In the genomic region with DNA sequence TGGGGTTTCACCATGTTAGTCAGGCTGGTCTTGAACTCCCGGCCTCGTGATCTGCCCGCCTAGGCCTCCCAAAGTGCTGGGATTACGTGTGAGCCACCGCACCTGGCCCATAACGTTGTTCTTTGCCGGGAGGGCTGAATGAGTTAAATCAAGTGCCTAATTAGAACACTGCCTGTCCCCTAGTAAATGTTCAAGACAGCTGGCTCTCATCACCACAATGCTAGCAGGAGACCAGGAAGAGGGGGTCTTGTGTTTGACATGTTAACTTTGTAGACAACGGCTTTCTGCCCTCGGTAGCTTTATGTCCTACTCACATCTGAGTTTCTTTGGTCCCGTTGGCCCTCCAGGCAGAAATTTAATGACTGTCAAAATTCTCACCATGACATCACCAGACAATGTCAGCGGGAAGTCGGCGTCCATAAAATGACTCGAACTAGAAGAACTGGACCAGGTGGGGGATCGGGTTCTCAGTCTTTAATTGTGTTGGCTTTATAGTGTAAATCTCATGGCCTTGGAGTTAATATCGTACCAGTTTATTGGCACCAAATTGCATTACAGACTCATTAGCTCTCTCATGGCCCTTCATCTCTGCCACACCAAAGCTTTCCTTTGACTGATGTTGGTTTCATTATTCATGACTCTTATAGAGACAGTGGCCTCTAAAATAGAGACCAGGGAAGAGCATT, we compare ENCODE assay signal across 30 cellular contexts. TPM values are rescaled to one million over a fixed set of nuclear protein-coding genes. Genes with fewer than 3 reads are reported as not detected.
A peak's percentile ranks its signal among the peaks of the same experiment; 100 is the strongest.
DNase-seq lines count a peak whose midpoint lies in the region; ATAC-seq and TF ChIP-seq lines count a peak whose summit lies in the region.
"Had no signal": no experiment of that assay in that cellular context is flagged by ENCODE, and none has a peak within 500 bp of the region (broad histone marks: within the 10 kb centered on the region; RNA-seq: fewer than 3 reads in every experiment).

No MANE protein-coding gene starts in this region.

- H3K9me3 ChIP-seq in GM23248 (ENCODE audit: low read depth) (no peaks in the 10 kb centered on the region), MG63 (peaks cover 4% of the 10 kb centered on the region), body of pancreas (no peaks in the 10 kb centered on the region)
- H3K9me3 ChIP-seq: testis, vagina had no signal

- H4K20me1 ChIP-seq in GM23248 (ENCODE audit: insufficient read depth), result no peaks in the 10 kb centered on the region

- peaks cover 30% of the 10 kb centered on the region for H3K4me1 Mint-ChIP-seq in nephron progenitor cell
- H3K4me1 Mint-ChIP-seq in WTC11, result peaks cover 5% of the 10 kb centered on the region
- H3K4me1 Mint-ChIP-seq: activated naive CD8-positive, alpha-beta T cell treated with anti-CD3 and anti-CD28 coated beads, Interleukin-2, amount 10 ng/mL, durations not matched to agents 7 days and 5 days; immature natural killer cell had no signal

- TF ChIP-seq POLR2A in erythroblast (IDR thresholded peaks at IDR 0.05; ENCODE audit: low read length) (no peak), body of pancreas (IDR thresholded peaks at IDR 0.05) (no peak)

- H3K36me3 ChIP-seq in GM23248 (ENCODE audit: low read depth) (no peaks in the 10 kb centered on the region), MG63 (no peaks in the 10 kb centered on the region), body of pancreas (replicated peaks in 1 of 2; ENCODE audit: insufficient read depth in 1 of 2, low read depth in 2 of 2) (no peaks in the 10 kb centered on the region)
- H3K36me3 ChIP-seq: SJSA1, vagina had no signal

- H3K36me3 Mint-ChIP-seq in nephron progenitor cell (ENCODE audit: low read depth) (no peaks in the 10 kb centered on the region), WTC11 (0 out of 2 replicates have a peak, but pooled peaks cover 2% of the 10 kb centered on the region)
- H3K36me3 Mint-ChIP-seq: activated naive CD8-positive, alpha-beta T cell treated with anti-CD3 and anti-CD28 coated beads, Interleukin-2, amount 10 ng/mL, durations not matched to agents 7 days and 5 days; CD14-positive monocyte; immature natural killer cell; mesothelial cell of epicardium; natural killer cell treated with Interleukin-12 subunit alpha and Interleukin-12 subunit beta and Interleukin-15 and Interleukin-18, amount 100 ng/mL, for 72 hours had no signal

- H3K9me3 Mint-ChIP-seq in nephron progenitor cell (peaks cover 19% of the 10 kb centered on the region), WTC11 (peaks cover 18% of the 10 kb centered on the region)
- H3K9me3 Mint-ChIP-seq: natural killer cell treated with Interleukin-12 subunit alpha and Interleukin-12 subunit beta and Interleukin-15 and Interleukin-18, amount 100 ng/mL, for 72 hours had no signal

- H3K79me2 ChIP-seq in GM23248 (ENCODE audit: insufficient read depth), result no peaks in the 10 kb centered on the region
- H3K79me2 ChIP-seq: hepatocyte, parathyroid adenoma had no signal

- H3K4me3 ChIP-seq in GM23248 (no peak overlapping the region), MG63 (no peak overlapping the region), coronary artery (no peak overlapping the region), body of pancreas (no peak overlapping the region)
- H3K4me3 ChIP-seq: hepatocyte, SJSA1, testis, vagina had no signal

- H3K27ac Mint-ChIP-seq in nephron progenitor cell (peak overlapping the region; percentile 75), WTC11 (no peak overlapping the region)
- H3K27ac Mint-ChIP-seq: activated CD8-positive, alpha-beta T cell treated with anti-CD3 and anti-CD28 coated beads, Interleukin-2, amount 10 ng/mL, durations not matched to agents 7 days and 5 days; activated naive CD8-positive, alpha-beta T cell treated with anti-CD3 and anti-CD28 coated beads, Interleukin-2, amount 10 ng/mL, durations not matched to agents 7 days and 5 days; CD14-positive monocyte; immature natural killer cell; mesothelial cell of epicardium; natural killer cell treated with Interleukin-12 subunit alpha and Interleukin-12 subunit beta and Interleukin-15 and Interleukin-18, amount 100 ng/mL, for 72 hours had no signal

- H3K27me3 Mint-ChIP-seq in nephron progenitor cell (ENCODE audit: low read depth, poor library complexity), result peaks cover 8% of the 10 kb centered on the region
- H3K27me3 Mint-ChIP-seq in WTC11 (ENCODE audit: low read depth), result peaks cover 2% of the 10 kb centered on the region; the same call in 1 of the 2 replicates

- TF ChIP-seq CTCF in coronary artery (IDR thresholded peaks at IDR 0.05) (no peak), nephron progenitor cell (IDR thresholded peaks at IDR 0.05) (no peak), WTC11 (IDR thresholded peaks at IDR 0.05) (no peak), body of pancreas (IDR thresholded peaks at IDR 0.05) (no peak)

- H3K4me2 ChIP-seq in GM23248 (ENCODE audit: unreplicated experiment), result no peak overlapping the region
- H3K4me2 ChIP-seq: hepatocyte had no signal

- POLR2A ChIA-PET in WTC11 (lab: Charles Lee), result no interaction called here

- intact Hi-C loops in body of pancreas (cut with DNase I), result no loop called here

- H3K4me1 ChIP-seq in GM23248 (ENCODE audit: insufficient read depth), result peaks cover under 1% of the 10 kb centered on the region; the same call in 1 of the 2 replicates
- no peaks in the 10 kb centered on the region for H3K4me1 ChIP-seq in body of pancreas
- H3K4me1 ChIP-seq: parathyroid adenoma, testis, vagina had no signal

- no peaks in the 10 kb centered on the region; the same call in 1 of the 2 replicates for H3F3A ChIP-seq in GM23248 (ENCODE audit: insufficient read depth)

- peak; percentile 42 for DNase-seq in GM23248
- peak; percentile 62 for DNase-seq in MG63
- peak; percentile 8 for DNase-seq in coronary artery (ENCODE audit: low spot score)
- no peak for DNase-seq in nephron progenitor cell
- no peak for DNase-seq in WTC11 (ENCODE audit: low spot score)
- DNase-seq in erythroblast (lab: John Stamatoyannopoulos, UW), result no peak
- DNase-seq in body of pancreas, result no peak
- DNase-seq: activated CD8-positive, alpha-beta T cell treated with anti-CD3 and anti-CD28 coated beads, Interleukin-2, amount 10 ng/mL, durations not matched to agents 7 days and 5 days; activated effector memory CD4-positive, alpha-beta T cell treated with anti-CD3 and anti-CD28 coated beads, Interleukin-2, amount 50 U/mL, for 16 hours; activated naive CD8-positive, alpha-beta T cell treated with anti-CD3 and anti-CD28 coated beads, Interleukin-2, amount 10 ng/mL, durations not matched to agents 7 days and 5 days; activated T-cell treated with anti-CD3 and anti-CD28 coated beads for 4 hours; cerebellar nuclear complex; foreskin keratinocyte; GOT3; immature natural killer cell; Kasumi-1; left ventricle myocardium superior; NCI-H1048; NCI-H2029 treated with DMSO at 0.1 percent for 48 hours; right cardiac atrium; stimulated activated CD4-positive, alpha-beta T cell treated with anti-CD3 and anti-CD28 coated beads, Interleukin-4, amount 100 ng/mL, for 4 hours; stimulated activated naive CD4-positive, alpha-beta T cell treated with Interleukin-2 at 50 U/mL for 16 hours; testis had no signal

- no peak overlapping the region for H3K9ac ChIP-seq in GM23248
- H3K9ac ChIP-seq: parathyroid adenoma had no signal

- in situ Hi-C loops in GM23248 (cut with MboI), result no loop called here

- H2AFZ ChIP-seq in GM23248, result peak overlapping the region; percentile 26; the same call in 1 of the 2 replicates
- H2AFZ ChIP-seq: hepatocyte, parathyroid adenoma had no signal

- H3K27ac ChIP-seq in GM23248 (no peak overlapping the region), coronary artery (no peak overlapping the region), body of pancreas (no peak overlapping the region)
- H3K27ac ChIP-seq: foreskin keratinocyte, hepatocyte, parathyroid adenoma, SJSA1, testis, vagina had no signal

- no peaks in the 10 kb centered on the region for H3K9me2 ChIP-seq in GM23248 (ENCODE audit: insufficient read depth)

- ATAC-seq in WTC11 (no peak), body of pancreas (no peak)
- ATAC-seq: activated CD8-positive, alpha-beta T cell treated with anti-CD3 and anti-CD28 coated beads, Interleukin-2, amount 10 ng/mL, durations not matched to agents 7 days and 5 days; foreskin keratinocyte; left ventricle myocardium superior; natural killer cell treated with Interleukin-12 subunit alpha and Interleukin-12 subunit beta and Interleukin-15 and Interleukin-18, amount 100 ng/mL, for 72 hours; right cardiac atrium had no signal

- no peak overlapping the region for H3K4me3 Mint-ChIP-seq in nephron progenitor cell
- no peak overlapping the region for H3K4me3 Mint-ChIP-seq in WTC11
- H3K4me3 Mint-ChIP-seq: activated CD8-positive, alpha-beta T cell treated with anti-CD3 and anti-CD28 coated beads, Interleukin-2, amount 10 ng/mL, durations not matched to agents 7 days and 5 days; activated naive CD8-positive, alpha-beta T cell treated with anti-CD3 and anti-CD28 coated beads, Interleukin-2, amount 10 ng/mL, durations not matched to agents 7 days and 5 days; CD14-positive monocyte; immature natural killer cell; mesothelial cell of epicardium; natural killer cell treated with Interleukin-12 subunit alpha and Interleukin-12 subunit beta and Interleukin-15 and Interleukin-18, amount 100 ng/mL, for 72 hours had no signal

- no peaks in the 10 kb centered on the region for H3K27me3 ChIP-seq in GM23248 (replicated peaks; ENCODE audit: insufficient read depth)
- no peaks in the 10 kb centered on the region for H3K27me3 ChIP-seq in MG63
- no peaks in the 10 kb centered on the region for H3K27me3 ChIP-seq in body of pancreas
- H3K27me3 ChIP-seq: foreskin keratinocyte, hepatocyte, SJSA1, testis, vagina had no signal

- CTCF ChIA-PET in WTC11 (lab: Charles Lee), result no interaction called here

- WGBS in GM23248 (ENCODE audit: low coverage in 1 of 2, low lambda C conversion rate in 2 of 2, missing lambda C conversion rate in 2 of 2), 2 experiments, result 42 to 44% methylated on average over 16 of the region's 16 CpGs
- WGBS in body of pancreas, 2 donors, result 66 to 76% methylated on average over 12 to 16 of the region's 16 CpGs

TF ChIP-seq in WTC11, 78 proteins besides CTCF, POLR2A, EP300 and RAD21:
- no peak for TF ChIP-seq GTF2I (CRISPR knock-in tag; conservative IDR thresholded peaks at IDR 0.05)
TF ChIP-seq in WTC11: peak in this region for 0.

RNA-seq across cellular contexts. Expression of gene ITPRIPL2, which starts 11.4 kb away (rescaled TPM):
- total RNA-seq in GM23248 (2014; rRNA removed; shearing (Covaris generic)), result 64.7 and 71.9 TPM in 2 replicates
- polyA plus RNA-seq in GM23248 (2016; fragmentation: Nextera tagmentation; extraction: Ambion mirVana), result 9.5 and 11.0 TPM in 2 replicates
- 18.0 and 19.0 TPM in 2 replicates for total RNA-seq in MG63 (2014; rRNA removed; shearing (Covaris generic); ENCODE audit: low replicate concordance)
- total RNA-seq in WTC11 (2021) (5.3 to 7.1 TPM (median 6.6 TPM) in 3 replicates), body of pancreas (10 to 100 TPM; 22.7 to 35.5 TPM)

RNA-seq across cellular contexts. Expression of gene COQ7, which starts 34.9 kb away (rescaled TPM):
- 9.9 and 19.7 TPM in 2 replicates for total RNA-seq in GM23248 (2014; rRNA removed; shearing (Covaris generic))
- 9.6 and 9.8 TPM in 2 replicates for polyA plus RNA-seq in GM23248 (2016; fragmentation: Nextera tagmentation; extraction: Ambion mirVana)
- 21.8 and 28.3 TPM in 2 replicates for total RNA-seq in MG63 (2014; rRNA removed; shearing (Covaris generic); ENCODE audit: low replicate concordance)
- total RNA-seq in WTC11 (2021) (20.7 to 27.4 TPM (median 22.4 TPM) in 3 replicates), body of pancreas (1 to 10 TPM; 8.6 to 9.1 TPM)

Comparison
In these comparisons a context has a peak if more than half of its experiments do, and no peak if none do; other contexts are left out.
1. DNase-seq: peak in GM23248 (single experiment), MG63 (single experiment) and coronary artery (single experiment); none in nephron progenitor cell (single experiment), WTC11 (single experiment), erythroblast (0 of 2) and body of pancreas (0 of 4).